19 cellular contexts compared by ENCODE assay signal in the genomic region with DNA sequence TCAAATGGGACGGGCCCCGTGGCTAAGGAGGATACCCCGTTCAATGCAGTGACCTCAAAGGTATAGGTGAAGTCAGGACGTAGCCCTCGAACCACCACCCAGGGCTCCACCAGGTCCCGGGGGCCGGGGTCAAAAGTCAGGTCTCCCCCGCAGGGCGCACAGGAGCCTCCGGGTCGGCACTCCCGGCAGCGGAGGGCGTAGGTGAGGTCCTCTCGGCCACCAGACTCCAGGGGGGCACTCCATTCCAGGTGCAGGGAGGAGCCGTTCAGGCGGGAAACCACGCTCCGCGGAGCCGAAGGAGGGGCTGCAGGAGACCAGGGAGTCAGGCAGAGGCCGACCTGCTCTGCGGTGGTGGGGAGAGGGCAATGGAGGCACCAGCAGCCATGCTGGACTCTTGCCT. TPM values are rescaled to one million over a fixed set of nuclear protein-coding genes. Genes with fewer than 3 reads are reported as not detected.
DNase-seq lines count a peak whose midpoint lies in the region; ATAC-seq, FAIRE-seq and TF ChIP-seq lines count a peak whose summit lies in the region.
"Had no signal": no experiment of that assay in that cellular context is flagged by ENCODE, and none has a peak within 500 bp of the region (broad histone marks: within the 10 kb centered on the region; RNA-seq: fewer than 3 reads in every experiment).

No MANE protein-coding gene starts in this region.

- H3K4me3 ChIP-seq in K562 (no peak overlapping the region), HepG2 (replicated peaks in 1 of 3; ENCODE audit: insufficient read depth in 1 of 3, low read depth in 2 of 3, low read length in 3 of 3) (no peak overlapping the region)
- H3K4me3 ChIP-seq: A549 had no signal

- in situ Hi-C loops in K562 (cut with MboI) (no loop called here), HepG2 (cut with HindIII; ENCODE audit: extremely low pct_ligation_motif_present, low pct_unique_long_range_greater_than_20kb) (no loop called here)

- TF ChIP-seq POLR2A in K562 (conservative IDR thresholded peaks at IDR 0.05) (no peak), HepG2 (IDR thresholded peaks at IDR 0.05; ENCODE audit: insufficient read depth in 1 of 2, low read depth in 2 of 2, low read length in 2 of 2) (no peak)

- H3K27me3 ChIP-seq in K562 (ENCODE audit: control insufficient read depth in 2 of 2, insufficient read depth in 2 of 2, low read length in 2 of 2) (no peaks in the 10 kb centered on the region), HepG2 (ENCODE audit: control insufficient read depth in 1 of 2, insufficient read depth in 2 of 2, low read length in 2 of 2) (no peaks in the 10 kb centered on the region)
- peaks cover 1% of the 10 kb centered on the region for H3K27me3 ChIP-seq in CD4-positive, alpha-beta T cell (ENCODE audit: control insufficient read depth, insufficient read depth, low read length)

- TF ChIP-seq RAD21 in K562 (CRISPR knock-in tag; conservative IDR thresholded peaks at IDR 0.05 in 1 of 2, IDR thresholded peaks at IDR 0.05 in 1 of 2) (no peak), HepG2 (CRISPR knock-in tag; IDR thresholded peaks at IDR 0.05) (no peak)

- intact Hi-C loops in K562 (cut with micrococcal nuclease) (no loop called here), HepG2 (cut with micrococcal nuclease; ENCODE audit: unreplicated experiment) (no loop called here)
- intact Hi-C loops in CD4-positive, alpha-beta T cell (cut with DNase I, micrococcal nuclease) = no loop called here

- no peak for ATAC-seq in K562
- ATAC-seq in HepG2 = no peak
- ATAC-seq in HG02938 (IDR thresholded peaks at IDR 0.05; ENCODE audit: unreplicated experiment) = no peak
- ATAC-seq in CD4-positive, alpha-beta T cell (ENCODE audit: poor library complexity) = no peak
- ATAC-seq: A549 had no signal

- no peak overlapping the region for H2AFZ ChIP-seq in K562 (ENCODE audit: low read depth, low read length)
- no peak overlapping the region for H2AFZ ChIP-seq in HepG2 (ENCODE audit: low read length)

- no peak for TF ChIP-seq CTCF in K562 (IDR thresholded peaks at IDR 0.05 in 2 of 3, conservative IDR thresholded peaks at IDR 0.05 in 1 of 3; ENCODE audit: insufficient read depth in 2 of 3, low read depth in 1 of 3, low read length in 3 of 3)
- no peak for TF ChIP-seq CTCF in HepG2 (CRISPR knock-in tag; IDR thresholded peaks at IDR 0.05)
- no peak for TF ChIP-seq CTCF in CD4-positive, alpha-beta T cell (IDR thresholded peaks at IDR 0.05)

- H3K4me1 ChIP-seq in K562 (replicated peaks in 1 of 2; ENCODE audit: control insufficient read depth in 2 of 2, insufficient read depth in 2 of 2, low read length in 2 of 2) (peaks cover under 1 to 41% of the 10 kb centered on the region in 2 experiments; a peak in 4 of 5 replicates), HepG2 (ENCODE audit: insufficient read depth, low read length) (peaks cover 36% of the 10 kb centered on the region)
- H3K4me1 ChIP-seq: Caco-2 had no signal

- DNase-seq in AG20443 (ENCODE audit: low spot score) = peak; percentile 5
- DNase-seq in D341Med (ENCODE audit: low spot score) = peak; percentile 23
- peak in 2 of 4 experiments; percentile 15 to 19 for DNase-seq in K562 (ENCODE audit: extremely low read depth in 1 of 4, low spot score in 3 of 4)
- no peak for DNase-seq in HepG2 (ENCODE audit: low spot score)
- no peak for DNase-seq in NCI-H2196 (lab: John Stamatoyannopoulos, UW; ENCODE audit: unreplicated experiment)
- DNase-seq in CD4-positive, alpha-beta T cell = no peak
- DNase-seq: Caco-2; CD8-positive, alpha-beta memory T cell; DMS53; GF-D8; GOT3; HCEC 1CT; HFFc6; IMR-90; KG1 had no signal

- H3K27ac ChIP-seq in K562 (ENCODE audit: extremely low read depth, low read depth, low read length) = no peak overlapping the region
- no peak overlapping the region for H3K27ac ChIP-seq in HepG2 (ENCODE audit: extremely low read length, insufficient read depth, low read length)
- H3K27ac ChIP-seq in CD4-positive, alpha-beta T cell (ENCODE audit: low read depth, low read length) = no peak overlapping the region
- H3K27ac ChIP-seq: A549, HL-60 had no signal

- BruUV-seq in K562 (replicated peaks; lab: Mats Ljungman, UMichigan) (no TSS peak), HepG2 (replicated peaks; lab: Mats Ljungman, UMichigan) (no TSS peak)

- no peaks in the 10 kb centered on the region for H3K9me3 ChIP-seq in K562 (replicated peaks; ENCODE audit: control insufficient read depth, insufficient read depth, low read depth, low read length)
- H3K9me3 ChIP-seq in HepG2 (ENCODE audit: low read length) = no peaks in the 10 kb centered on the region
- H3K9me3 ChIP-seq in CD4-positive, alpha-beta T cell (ENCODE audit: control insufficient read depth, low read length) = no peaks in the 10 kb centered on the region
- H3K9me3 ChIP-seq: A549, Caco-2 had no signal

- H3K27ac Mint-ChIP-seq in CD4-positive, alpha-beta T cell = no peak overlapping the region
- H3K27ac Mint-ChIP-seq: CD8-positive, alpha-beta memory T cell; HFFc6 had no signal

- TF ChIP-seq EP300 in K562 (IDR thresholded peaks at IDR 0.05; ENCODE audit: low read length) (no peak), HepG2 (IDR thresholded peaks at IDR 0.05; ENCODE audit: low read depth in 2 of 2, low read length in 2 of 2) (no peak), HepG2 (CRISPR knock-in tag; IDR thresholded peaks at IDR 0.05; ENCODE audit: borderline replicate concordance) (no peak)

- no peak overlapping the region for H3K4me3 Mint-ChIP-seq in CD4-positive, alpha-beta T cell
- H3K4me3 Mint-ChIP-seq: CD14-positive monocyte; CD8-positive, alpha-beta memory T cell; HFFc6 had no signal

- CTCF ChIA-PET in K562 (lab: Yijun Ruan, JAX; ENCODE audit: low intra/inter-chr PET ratio) (no interaction called here), HepG2 (lab: Yijun Ruan, JAX; ENCODE audit: low intra/inter-chr PET ratio, low total read pairs) (no interaction called here)
- CTCF ChIA-PET in CD4-positive, alpha-beta T cell (lab: Charles Lee) = no interaction called here

- H3K9ac ChIP-seq in K562 (ENCODE audit: insufficient read depth in 1 of 2, low read depth in 2 of 2, low read length in 2 of 2) (peak overlapping the region in 1 of 2 experiments; percentile 65; a peak in 2 of 4 replicates), HepG2 (ENCODE audit: insufficient read depth, low read depth, low read length) (no peak overlapping the region)

- no peaks in the 10 kb centered on the region for H3K4me1 Mint-ChIP-seq in CD4-positive, alpha-beta T cell (ENCODE audit: low read depth)
- H3K4me1 Mint-ChIP-seq: CD8-positive, alpha-beta memory T cell had no signal

- H3K79me2 ChIP-seq in K562 (ENCODE audit: control insufficient read depth, insufficient read depth, low read length) (peaks cover 13% of the 10 kb centered on the region), HepG2 (ENCODE audit: insufficient read depth, low read length) (peaks cover 5% of the 10 kb centered on the region)

- FAIRE-seq in K562 (lab: Jason Lieb, UNC) (no peak), HepG2 (lab: Jason Lieb, UNC) (no peak)
- FAIRE-seq: A549 had no signal

- POLR2A ChIA-PET in K562 (lab: Yijun Ruan, JAX) (no interaction called here), HepG2 (lab: Yijun Ruan, JAX) (no interaction called here)
- POLR2A ChIA-PET in CD4-positive, alpha-beta T cell (lab: Charles Lee) = no interaction called here

- no peaks in the 10 kb centered on the region for H3K9me3 Mint-ChIP-seq in CD4-positive, alpha-beta T cell
- H3K9me3 Mint-ChIP-seq: CD8-positive, alpha-beta memory T cell; HFFc6 had no signal

- 96% methylated on average over 23 of the region's 23 CpGs for WGBS in K562 (ENCODE audit: insufficient coverage, low coverage, missing lambda C conversion rate)
- 95% methylated on average over 10 of the region's 23 CpGs for WGBS in HepG2 (ENCODE audit: low lambda C conversion rate)

- H3K9me1 ChIP-seq in K562 (ENCODE audit: control insufficient read depth, insufficient read depth, low read length) = peaks cover 4% of the 10 kb centered on the region

- H3K4me2 ChIP-seq in K562 (ENCODE audit: insufficient read depth, low read length) (no peak overlapping the region), HepG2 (ENCODE audit: low read depth, low read length) (no peak overlapping the region)
- H3K4me2 ChIP-seq: A549 had no signal

- no peaks in the 10 kb centered on the region for H4K20me1 ChIP-seq in K562 (replicated peaks; ENCODE audit: control insufficient read depth, insufficient read depth, low read length)
- H4K20me1 ChIP-seq in HepG2 (ENCODE audit: insufficient read depth, low read length) = no peaks in the 10 kb centered on the region

- H3K36me3 Mint-ChIP-seq in CD4-positive, alpha-beta T cell (ENCODE audit: low read depth) = no peaks in the 10 kb centered on the region
- H3K36me3 Mint-ChIP-seq: CD8-positive, alpha-beta memory T cell had no signal

- H3K27me3 Mint-ChIP-seq in CD4-positive, alpha-beta T cell = peaks cover 9% of the 10 kb centered on the region

- H3K36me3 ChIP-seq in K562 (ENCODE audit: control insufficient read depth, insufficient read depth, low read length) = peaks cover 96% of the 10 kb centered on the region; the same call in 2 of the 3 replicates
- peaks cover 32 to 68% of the 10 kb centered on the region in 2 experiments for H3K36me3 ChIP-seq in HepG2 (replicated peaks in 1 of 2; ENCODE audit: control insufficient read depth in 1 of 2, insufficient read depth in 2 of 2, low read length in 2 of 2)

RNA-seq across cellular contexts. Expression of a gene that starts 7.7 kb away (rescaled TPM):
- total RNA-seq in K562 (2011; cell fraction: chromatin; rRNA removed; ENCODE audit: low replicate concordance) = 106 and 250 TPM in 2 replicates
- total RNA-seq in K562 (2011; cell fraction: nucleolus; rRNA removed) = 202 and 205 TPM in 2 replicates
- total RNA-seq in K562 (2011; cell fraction: nucleoplasm; rRNA removed) = 138 and 149 TPM in 2 replicates
- 65.2 and 85.5 TPM in 2 replicates for total RNA-seq in K562 (2014; rRNA removed)
- 26.4 and 34.2 TPM in 2 replicates for total RNA-seq in K562 (2014; rRNA removed; fragmentation: Illumina TruSeq; extraction: Trizol)
- total RNA-seq in K562 (2015; rRNA removed; fragmentation: Illumina TruSeq; extraction: Trizol) = 44.9 and 45.9 TPM in 2 replicates
- 81.5 and 82.1 TPM in 2 replicates for total RNA-seq in K562 (2021)
- polyA plus RNA-seq in K562 (2011; rRNA removed) = 37.7 and 37.9 TPM in 2 replicates
- polyA plus RNA-seq in K562 (2011; cell fraction: cytosol; rRNA removed) = 44.9 and 59.3 TPM in 2 replicates
- 50.6 and 88.1 TPM in 2 replicates for polyA plus RNA-seq in K562 (2011; cell fraction: nucleus; rRNA removed)
- 38.4 and 60.7 TPM in 2 replicates for polyA plus RNA-seq in K562 (2012)
- 36.4 and 55.3 TPM in 2 replicates for polyA plus RNA-seq in K562 (2014; fragmentation: Illumina TruSeq; extraction: Trizol)
- 1 to 10 TPM; 1.2 to 1.5 TPM for polyA plus RNA-seq in K562 (2014; fragmentation: Nextera tagmentation; extraction: Ambion mirVana)
- 47.0 and 50.6 TPM in 2 replicates for polyA plus RNA-seq in K562 (2014; rRNA removed)
- 45.6 and 89.1 TPM in 2 replicates for polyA minus RNA-seq in K562 (2011; rRNA and poly(A)+ RNA removed)
- 46.9 and 57.9 TPM in 2 replicates for polyA minus RNA-seq in K562 (2011; cell fraction: cytosol; rRNA and poly(A)+ RNA removed)
- polyA minus RNA-seq in K562 (2011; cell fraction: nucleus; rRNA and poly(A)+ RNA removed) = 28.0 and 29.8 TPM in 2 replicates
- 43.7 and 69.6 TPM in 2 replicates for total RNA-seq in HepG2 (2016; rRNA removed; fragmentation: Illumina TruSeq; extraction: Trizol)
- 115 and 125 TPM in 2 replicates for total RNA-seq in HepG2 (2016; cell fraction: cytosol; rRNA removed; fragmentation: Illumina TruSeq; extraction: Trizol; ENCODE audit: low read depth)
- 33.6 and 74.6 TPM in 2 replicates for total RNA-seq in HepG2 (2016; cell fraction: insoluble cytoplasmic fraction; rRNA removed; fragmentation: Illumina TruSeq; extraction: Trizol)
- total RNA-seq in HepG2 (2016; cell fraction: membrane; rRNA removed; fragmentation: Illumina TruSeq; extraction: Trizol) = 93.1 and 103 TPM in 2 replicates
- 48.0 and 55.0 TPM in 2 replicates for total RNA-seq in HepG2 (2016; cell fraction: nucleus; rRNA removed; fragmentation: Illumina TruSeq; extraction: Trizol)
- polyA plus RNA-seq in HepG2 (2011; rRNA removed) = 61.4 and 68.6 TPM in 2 replicates
- 64.7 and 70.1 TPM in 2 replicates for polyA plus RNA-seq in HepG2 (2011; cell fraction: cytosol; rRNA removed)
- 67.4 and 70.1 TPM in 2 replicates for polyA plus RNA-seq in HepG2 (2011; cell fraction: nucleus; rRNA removed)
- polyA plus RNA-seq in HepG2 (2012) = 41.3 and 63.8 TPM in 2 replicates
- polyA plus RNA-seq in HepG2 (2016; cell fraction: cytosol; fragmentation: Illumina TruSeq; extraction: Trizol; ENCODE audit: low read depth) = 21.4 and 23.9 TPM in 2 replicates
- 33.0 and 43.1 TPM in 2 replicates for polyA plus RNA-seq in HepG2 (2016; cell fraction: insoluble cytoplasmic fraction; fragmentation: Illumina TruSeq; extraction: Trizol; ENCODE audit: low read depth)
- 52.7 and 65.5 TPM in 2 replicates for polyA plus RNA-seq in HepG2 (2016; cell fraction: membrane; fragmentation: Illumina TruSeq; extraction: Trizol; ENCODE audit: low read depth)
- polyA plus RNA-seq in HepG2 (2016; cell fraction: nucleus; fragmentation: Illumina TruSeq; extraction: Trizol; ENCODE audit: insufficient read depth, low read depth) = 79.2 and 79.8 TPM in 2 replicates
- 43.5 and 157 TPM in 2 replicates for polyA minus RNA-seq in HepG2 (2011; rRNA and poly(A)+ RNA removed; ENCODE audit: low replicate concordance)
- polyA minus RNA-seq in HepG2 (2011; cell fraction: cytosol; rRNA and poly(A)+ RNA removed) = 51.4 and 51.7 TPM in 2 replicates
- polyA minus RNA-seq in HepG2 (2011; cell fraction: nucleus; rRNA and poly(A)+ RNA removed) = 43.1 and 44.5 TPM in 2 replicates
- total RNA-seq in CD4-positive, alpha-beta T cell = 1 to 10 TPM; 8.4 to 8.9 TPM
- polyA plus RNA-seq: CD8-positive, alpha-beta memory T cell had no signal

RNA-seq across cellular contexts. Expression of a gene that starts 32.9 kb away (rescaled TPM):
- 27.9 and 65.1 TPM in 2 replicates for total RNA-seq in K562 (2011; cell fraction: chromatin; rRNA removed; ENCODE audit: low replicate concordance)
- 41.7 and 43.0 TPM in 2 replicates for total RNA-seq in K562 (2011; cell fraction: nucleolus; rRNA removed)
- total RNA-seq in K562 (2011; cell fraction: nucleoplasm; rRNA removed) = 36.7 and 51.5 TPM in 2 replicates
- total RNA-seq in K562 (2014; rRNA removed) (10.7 and 13.8 TPM in 2 replicates), K562 (2014; rRNA removed; fragmentation: Illumina TruSeq; extraction: Trizol) (3.3 and 6.1 TPM in 2 replicates), K562 (2015; rRNA removed; fragmentation: Illumina TruSeq; extraction: Trizol) (7.9 and 10.7 TPM in 2 replicates), K562 (2021) (18.7 and 20.2 TPM in 2 replicates), HepG2 (2016; rRNA removed; fragmentation: Illumina TruSeq; extraction: Trizol) (5.4 and 16.6 TPM in 2 replicates)
- polyA plus RNA-seq in K562 (2011; rRNA removed) (8.4 and 10.6 TPM in 2 replicates), K562 (2014; fragmentation: Illumina TruSeq; extraction: Trizol) (11.7 and 13.7 TPM in 2 replicates), K562 (2014; fragmentation: Nextera tagmentation; extraction: Ambion mirVana) (under 1 TPM; 0.06 to 0.17 TPM), K562 (2014; rRNA removed) (14.6 and 15.6 TPM in 2 replicates), HepG2 (2011; rRNA removed) (8.7 and 13.9 TPM in 2 replicates)
- 7.7 and 17.8 TPM in 2 replicates for polyA plus RNA-seq in K562 (2011; cell fraction: cytosol; rRNA removed)
- polyA plus RNA-seq in K562 (2011; cell fraction: nucleus; rRNA removed) = 38.4 and 65.5 TPM in 2 replicates
- 14.9 and 15.6 TPM in 2 replicates for polyA plus RNA-seq in K562 (2012)
- 3.3 and 4.6 TPM in 2 replicates for polyA minus RNA-seq in K562 (2011; rRNA and poly(A)+ RNA removed)
- polyA minus RNA-seq in K562 (2011; cell fraction: cytosol; rRNA and poly(A)+ RNA removed) = 8.4 and 8.9 TPM in 2 replicates
- polyA minus RNA-seq in K562 (2011; cell fraction: nucleus; rRNA and poly(A)+ RNA removed) = 5.8 and 7.0 TPM in 2 replicates
- 4.7 and 5.6 TPM in 2 replicates for total RNA-seq in HepG2 (2016; cell fraction: cytosol; rRNA removed; fragmentation: Illumina TruSeq; extraction: Trizol; ENCODE audit: low read depth)
- 5.6 and 18.2 TPM in 2 replicates for total RNA-seq in HepG2 (2016; cell fraction: insoluble cytoplasmic fraction; rRNA removed; fragmentation: Illumina TruSeq; extraction: Trizol)
- 7.9 and 9.1 TPM in 2 replicates for total RNA-seq in HepG2 (2016; cell fraction: membrane; rRNA removed; fragmentation: Illumina TruSeq; extraction: Trizol)
- total RNA-seq in HepG2 (2016; cell fraction: nucleus; rRNA removed; fragmentation: Illumina TruSeq; extraction: Trizol) = 14.7 and 18.3 TPM in 2 replicates
- 6.6 and 7.9 TPM in 2 replicates for polyA plus RNA-seq in HepG2 (2011; cell fraction: cytosol; rRNA removed)
- polyA plus RNA-seq in HepG2 (2011; cell fraction: nucleus; rRNA removed) = 25.6 and 27.8 TPM in 2 replicates
- 6.2 and 8.0 TPM in 2 replicates for polyA plus RNA-seq in HepG2 (2012)
- polyA plus RNA-seq in HepG2 (2016; cell fraction: cytosol; fragmentation: Illumina TruSeq; extraction: Trizol; ENCODE audit: low read depth) = 1.6 and 2.0 TPM in 2 replicates
- polyA plus RNA-seq in HepG2 (2016; cell fraction: insoluble cytoplasmic fraction; fragmentation: Illumina TruSeq; extraction: Trizol; ENCODE audit: low read depth) = 4.7 and 6.3 TPM in 2 replicates
- polyA plus RNA-seq in HepG2 (2016; cell fraction: membrane; fragmentation: Illumina TruSeq; extraction: Trizol; ENCODE audit: low read depth) = 4.0 and 4.6 TPM in 2 replicates
- polyA plus RNA-seq in HepG2 (2016; cell fraction: nucleus; fragmentation: Illumina TruSeq; extraction: Trizol; ENCODE audit: insufficient read depth, low read depth) = 31.8 and 35.4 TPM in 2 replicates
- polyA minus RNA-seq in HepG2 (2011; rRNA and poly(A)+ RNA removed; ENCODE audit: low replicate concordance) = 12.3 and 25.2 TPM in 2 replicates
- polyA minus RNA-seq in HepG2 (2011; cell fraction: cytosol; rRNA and poly(A)+ RNA removed) = 3.1 and 5.7 TPM in 2 replicates
- polyA minus RNA-seq in HepG2 (2011; cell fraction: nucleus; rRNA and poly(A)+ RNA removed) = 4.0 and 6.5 TPM in 2 replicates
- total RNA-seq in CD4-positive, alpha-beta T cell = 10 to 100 TPM; 26.3 to 28.2 TPM

RNA-seq across cellular contexts. Expression of a gene that starts 47.6 kb away (rescaled TPM):
- 66.0 and 118 TPM in 2 replicates for total RNA-seq in K562 (2011; cell fraction: chromatin; rRNA removed; ENCODE audit: low replicate concordance)
- total RNA-seq in K562 (2011; cell fraction: nucleolus; rRNA removed) = 92.2 and 99.2 TPM in 2 replicates
- total RNA-seq in K562 (2011; cell fraction: nucleoplasm; rRNA removed) = 66.9 and 80.3 TPM in 2 replicates
- total RNA-seq in K562 (2014; rRNA removed) = 104 and 108 TPM in 2 replicates
- total RNA-seq in K562 (2014; rRNA removed; fragmentation: Illumina TruSeq; extraction: Trizol) = 28.3 and 28.9 TPM in 2 replicates
- total RNA-seq in K562 (2015; rRNA removed; fragmentation: Illumina TruSeq; extraction: Trizol) = 85.7 and 90.5 TPM in 2 replicates
- 141 and 148 TPM in 2 replicates for total RNA-seq in K562 (2021)
- 48.5 and 54.0 TPM in 2 replicates for polyA plus RNA-seq in K562 (2011; rRNA removed)
- polyA plus RNA-seq in K562 (2011; cell fraction: cytosol; rRNA removed) = 55.2 and 103 TPM in 2 replicates
- polyA plus RNA-seq in K562 (2011; cell fraction: nucleus; rRNA removed) = 104 and 125 TPM in 2 replicates
- polyA plus RNA-seq in K562 (2012) = 96.4 and 111 TPM in 2 replicates
- polyA plus RNA-seq in K562 (2014; fragmentation: Illumina TruSeq; extraction: Trizol) = 35.6 and 78.2 TPM in 2 replicates
- 10 to 100 TPM in 1 of 2 experiments, 1 to 10 TPM in 1; 5.9 to 12.0 TPM for polyA plus RNA-seq in K562 (2014; fragmentation: Nextera tagmentation; extraction: Ambion mirVana)
- 103 and 112 TPM in 2 replicates for polyA plus RNA-seq in K562 (2014; rRNA removed)
- 16.6 and 36.4 TPM in 2 replicates for polyA minus RNA-seq in K562 (2011; rRNA and poly(A)+ RNA removed)
- polyA minus RNA-seq in K562 (2011; cell fraction: cytosol; rRNA and poly(A)+ RNA removed) = 27.3 and 36.2 TPM in 2 replicates
- 31.2 and 31.5 TPM in 2 replicates for polyA minus RNA-seq in K562 (2011; cell fraction: nucleus; rRNA and poly(A)+ RNA removed)
- total RNA-seq in HepG2 (2016; rRNA removed; fragmentation: Illumina TruSeq; extraction: Trizol) = 0.38 TPM in 1 of 2 replicates, not detected in the other
- total RNA-seq in HepG2 (2016; cell fraction: cytosol; rRNA removed; fragmentation: Illumina TruSeq; extraction: Trizol; ENCODE audit: low read depth) = 0.61 and 0.71 TPM in 2 replicates
- total RNA-seq in HepG2 (2016; cell fraction: insoluble cytoplasmic fraction; rRNA removed; fragmentation: Illumina TruSeq; extraction: Trizol) = 0.22 and 0.35 TPM in 2 replicates
- total RNA-seq in HepG2 (2016; cell fraction: membrane; rRNA removed; fragmentation: Illumina TruSeq; extraction: Trizol) = 0.15 and 0.41 TPM in 2 replicates
- 0.41 and 0.65 TPM in 2 replicates for total RNA-seq in HepG2 (2016; cell fraction: nucleus; rRNA removed; fragmentation: Illumina TruSeq; extraction: Trizol)
- 0.30 and 0.34 TPM in 2 replicates for polyA plus RNA-seq in HepG2 (2011; rRNA removed)
- 0.13 and 0.21 TPM in 2 replicates for polyA plus RNA-seq in HepG2 (2011; cell fraction: cytosol; rRNA removed)
- 0.99 and 1.1 TPM in 2 replicates for polyA plus RNA-seq in HepG2 (2011; cell fraction: nucleus; rRNA removed)
- 0.24 and 0.55 TPM in 2 replicates for polyA plus RNA-seq in HepG2 (2012)
- polyA plus RNA-seq in HepG2 (2016; cell fraction: cytosol; fragmentation: Illumina TruSeq; extraction: Trizol; ENCODE audit: low read depth) = 0.20 and 0.31 TPM in 2 replicates
- polyA plus RNA-seq in HepG2 (2016; cell fraction: insoluble cytoplasmic fraction; fragmentation: Illumina TruSeq; extraction: Trizol; ENCODE audit: low read depth) = 0.19 and 0.32 TPM in 2 replicates
- polyA plus RNA-seq in HepG2 (2016; cell fraction: membrane; fragmentation: Illumina TruSeq; extraction: Trizol; ENCODE audit: low read depth) = 0.09 and 0.10 TPM in 2 replicates
- 1.4 and 2.7 TPM in 2 replicates for polyA plus RNA-seq in HepG2 (2016; cell fraction: nucleus; fragmentation: Illumina TruSeq; extraction: Trizol; ENCODE audit: insufficient read depth, low read depth)
- polyA minus RNA-seq in HepG2 (2011; rRNA and poly(A)+ RNA removed; ENCODE audit: low replicate concordance) = 0.32 and 43.8 TPM in 2 replicates
- 0.53 and 0.69 TPM in 2 replicates for polyA minus RNA-seq in HepG2 (2011; cell fraction: cytosol; rRNA and poly(A)+ RNA removed)
- polyA minus RNA-seq in HepG2 (2011; cell fraction: nucleus; rRNA and poly(A)+ RNA removed) = 0.62 and 0.90 TPM in 2 replicates
- 1 to 10 TPM; 4.3 to 6.1 TPM for total RNA-seq in CD4-positive, alpha-beta T cell

RNA-seq across cellular contexts. Expression of a gene that starts 55.3 kb away (rescaled TPM):
- total RNA-seq in K562 (2011; cell fraction: chromatin; rRNA removed; ENCODE audit: low replicate concordance) = 448 and 751 TPM in 2 replicates
- 282 and 327 TPM in 2 replicates for total RNA-seq in K562 (2011; cell fraction: nucleolus; rRNA removed)
- 310 and 324 TPM in 2 replicates for total RNA-seq in K562 (2011; cell fraction: nucleoplasm; rRNA removed)
- total RNA-seq in K562 (2014; rRNA removed) (155 and 156 TPM in 2 replicates), K562 (2014; rRNA removed; fragmentation: Illumina TruSeq; extraction: Trizol) (51.8 and 71.6 TPM in 2 replicates), K562 (2015; rRNA removed; fragmentation: Illumina TruSeq; extraction: Trizol) (80.6 and 84.4 TPM in 2 replicates), K562 (2021) (238 and 263 TPM in 2 replicates), HepG2 (2016; rRNA removed; fragmentation: Illumina TruSeq; extraction: Trizol) (79.1 and 106 TPM in 2 replicates)
- polyA plus RNA-seq in K562 (2011; rRNA removed) (36.5 and 68.2 TPM in 2 replicates), K562 (2014; fragmentation: Illumina TruSeq; extraction: Trizol) (143 and 145 TPM in 2 replicates), K562 (2014; fragmentation: Nextera tagmentation; extraction: Ambion mirVana) (10 to 100 TPM; 10.3 to 16.7 TPM), K562 (2014; rRNA removed) (140 and 171 TPM in 2 replicates), HepG2 (2011; rRNA removed) (26.2 and 30.4 TPM in 2 replicates)
- polyA plus RNA-seq in K562 (2011; cell fraction: cytosol; rRNA removed) = 31.1 and 47.3 TPM in 2 replicates
- polyA plus RNA-seq in K562 (2011; cell fraction: nucleus; rRNA removed) = 397 and 581 TPM in 2 replicates
- polyA plus RNA-seq in K562 (2012) = 151 and 218 TPM in 2 replicates
- 33.4 and 36.1 TPM in 2 replicates for polyA minus RNA-seq in K562 (2011; rRNA and poly(A)+ RNA removed)
- polyA minus RNA-seq in K562 (2011; cell fraction: cytosol; rRNA and poly(A)+ RNA removed) = 63.2 and 87.3 TPM in 2 replicates
- 122 and 159 TPM in 2 replicates for polyA minus RNA-seq in K562 (2011; cell fraction: nucleus; rRNA and poly(A)+ RNA removed)
- total RNA-seq in HepG2 (2016; cell fraction: cytosol; rRNA removed; fragmentation: Illumina TruSeq; extraction: Trizol; ENCODE audit: low read depth) = 11.8 and 17.5 TPM in 2 replicates
- 56.7 and 113 TPM in 2 replicates for total RNA-seq in HepG2 (2016; cell fraction: insoluble cytoplasmic fraction; rRNA removed; fragmentation: Illumina TruSeq; extraction: Trizol)
- total RNA-seq in HepG2 (2016; cell fraction: membrane; rRNA removed; fragmentation: Illumina TruSeq; extraction: Trizol) = 21.7 and 29.6 TPM in 2 replicates
- total RNA-seq in HepG2 (2016; cell fraction: nucleus; rRNA removed; fragmentation: Illumina TruSeq; extraction: Trizol) = 78.9 and 79.0 TPM in 2 replicates
- 9.4 and 12.5 TPM in 2 replicates for polyA plus RNA-seq in HepG2 (2011; cell fraction: cytosol; rRNA removed)
- polyA plus RNA-seq in HepG2 (2011; cell fraction: nucleus; rRNA removed) = 220 and 271 TPM in 2 replicates
- 52.9 and 58.7 TPM in 2 replicates for polyA plus RNA-seq in HepG2 (2012)
- 12.1 and 13.2 TPM in 2 replicates for polyA plus RNA-seq in HepG2 (2016; cell fraction: cytosol; fragmentation: Illumina TruSeq; extraction: Trizol; ENCODE audit: low read depth)
- 72.8 and 96.9 TPM in 2 replicates for polyA plus RNA-seq in HepG2 (2016; cell fraction: insoluble cytoplasmic fraction; fragmentation: Illumina TruSeq; extraction: Trizol; ENCODE audit: low read depth)
- polyA plus RNA-seq in HepG2 (2016; cell fraction: membrane; fragmentation: Illumina TruSeq; extraction: Trizol; ENCODE audit: low read depth) = 17.7 and 23.3 TPM in 2 replicates
- 226 and 281 TPM in 2 replicates for polyA plus RNA-seq in HepG2 (2016; cell fraction: nucleus; fragmentation: Illumina TruSeq; extraction: Trizol; ENCODE audit: insufficient read depth, low read depth)
- 23.1 and 63.7 TPM in 2 replicates for polyA minus RNA-seq in HepG2 (2011; rRNA and poly(A)+ RNA removed; ENCODE audit: low replicate concordance)
- 17.7 and 23.7 TPM in 2 replicates for polyA minus RNA-seq in HepG2 (2011; cell fraction: cytosol; rRNA and poly(A)+ RNA removed)
- polyA minus RNA-seq in HepG2 (2011; cell fraction: nucleus; rRNA and poly(A)+ RNA removed) = 55.4 and 59.5 TPM in 2 replicates
- 100 to 1,000 TPM; 355 to 382 TPM for total RNA-seq in CD4-positive, alpha-beta T cell

Comparison
In these comparisons a context has a peak if more than half of its experiments do, and no peak if none do; other contexts are left out.
1. DNase-seq: peak in AG20443 (single experiment) and D341Med (single experiment); none in HepG2 (single experiment), NCI-H2196 (single experiment) and CD4-positive, alpha-beta T cell (0 of 10).
2. RNA of a gene that starts 47.6 kb away (total RNA-seq): 28.3 to 148 TPM in K562; 4.3 to 6.1 TPM in CD4-positive, alpha-beta T cell and 0.15 to 0.71 TPM in HepG2; every median in the first group is over 4 times any median in the second.